ENCODE assay signal across 9 cellular contexts in genomic region chr19:56014765-56015164, GRCh38. TPM values are rescaled to one million over a fixed set of nuclear protein-coding genes. Genes with fewer than 3 reads are reported as not detected.
"Had no signal": no experiment of that assay in that cellular context is flagged by ENCODE, and none has a peak within 500 bp of the region (broad histone marks: within the 10 kb centered on the region; RNA-seq: fewer than 3 reads in every experiment).

No MANE protein-coding gene starts in this region.

- DNase-seq: IMR-90, KG1 had no signal

- H3K4me3 ChIP-seq: K562 had no signal

- H3K4me2 ChIP-seq: KMS-11 had no signal

- H3K27ac ChIP-seq: HL-60, KMS-11 had no signal

- FAIRE-seq: HTR-8/SVneo, K562 had no signal

- H3K9ac ChIP-seq: KMS-11 had no signal

- ATAC-seq: K562 had no signal

RNA-seq across cellular contexts. Expression of gene NLRP5, which starts 28.2 kb away (rescaled TPM):
- total RNA-seq: HT-29, HT1080, IMR-90 had no signal
- polyA plus RNA-seq: IgD-negative memory B cell, IMR-90 had no signal
